In the genomic region with DNA sequence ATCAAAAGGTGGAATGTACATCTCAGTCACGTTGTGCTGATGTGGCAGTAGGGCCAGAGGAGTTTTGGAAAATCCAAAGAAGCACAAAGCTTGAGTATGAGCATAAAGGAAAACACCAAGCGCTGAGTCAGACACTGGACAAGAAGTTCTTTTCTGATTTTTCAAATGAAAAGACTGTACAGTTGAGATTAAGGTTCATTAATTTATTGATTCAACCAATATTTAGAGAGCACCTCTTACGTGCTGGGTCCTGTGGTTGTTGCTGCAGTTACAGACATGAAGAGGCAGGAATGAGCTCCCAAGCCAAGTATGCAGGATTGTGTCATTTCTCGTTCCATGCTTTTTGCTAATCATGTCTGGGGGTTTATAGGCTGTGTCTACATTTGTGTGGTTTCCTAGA, we compare ENCODE assay signal across 16 cellular contexts. TPM values are rescaled to one million over a fixed set of nuclear protein-coding genes. Genes with fewer than 3 reads are reported as not detected.
A peak's percentile ranks its signal among the peaks of the same experiment; 100 is the strongest.
DNase-seq lines count a peak whose midpoint lies in the region.
"Had no signal": no experiment of that assay in that cellular context is flagged by ENCODE, and none has a peak within 500 bp of the region (broad histone marks: within the 10 kb centered on the region; RNA-seq: fewer than 3 reads in every experiment).

No MANE protein-coding gene starts in this region.

- H2AFZ ChIP-seq in trophoblast cell (ENCODE audit: insufficient read depth, low read length, poor library complexity) = no peak overlapping the region
- H2AFZ ChIP-seq: GM23338 had no signal

- DNase-seq in EH (ENCODE audit: low read depth) = peak; percentile 86
- peak; percentile 79 for DNase-seq in adipocyte (ENCODE audit: low read depth)
- DNase-seq in fibroblast of gingiva (ENCODE audit: low read depth) = peak; percentile 28
- DNase-seq in trophoblast cell = peak; percentile 16 to 60
- no peak for DNase-seq in NCI-H187 (lab: John Stamatoyannopoulos, UW)
- no peak for DNase-seq in amygdala (lab: John Stamatoyannopoulos, UW)
- no peak for DNase-seq in activated CD8-positive, alpha-beta memory T cell treated with anti-CD3 and anti-CD28 coated beads, Interleukin-2, amount 50 U/mL, for 4 hours
- DNase-seq in NCI-H1048 (lab: John Stamatoyannopoulos, UW) = no peak
- DNase-seq: activated CD4-positive, alpha-beta T cell treated with anti-CD3 and anti-CD28 coated beads, Interleukin-2, amount 10 ng/mL, durations not matched to agents 24 days and 14 days; activated gamma-delta T cell; AML-193; midbrain; NCI-H524 treated with DMSO at 0.1 percent for 48 hours; spleen; SW 1271 had no signal

- H3K18ac ChIP-seq in trophoblast cell (ENCODE audit: low read length) = no peak overlapping the region

- no peak overlapping the region for H3K23ac ChIP-seq in trophoblast cell (ENCODE audit: low read length)

- H3K4me1 ChIP-seq in adipocyte (ENCODE audit: control insufficient read depth, insufficient read depth, low read length) = peaks cover 17% of the 10 kb centered on the region
- H3K4me1 ChIP-seq in trophoblast cell (ENCODE audit: control insufficient read depth in 1 of 2, insufficient read depth in 2 of 2, low read length in 2 of 2) = no peaks in the 10 kb centered on the region
- H3K4me1 ChIP-seq: spleen had no signal

- no peaks in the 10 kb centered on the region for H3K9me3 ChIP-seq in adipocyte (ENCODE audit: control insufficient read depth, low read length)
- H3K9me3 ChIP-seq in trophoblast cell (ENCODE audit: insufficient read depth, low read depth, low read length) = no peaks in the 10 kb centered on the region
- H3K9me3 ChIP-seq: spleen had no signal

- no peaks in the 10 kb centered on the region for H3K27me3 ChIP-seq in adipocyte (replicated peaks; ENCODE audit: control insufficient read depth, insufficient read depth, low read length)
- H3K27me3 ChIP-seq in trophoblast cell (ENCODE audit: insufficient read depth, low read length) = no peaks in the 10 kb centered on the region
- H3K27me3 ChIP-seq: spleen had no signal

- no CpG with 5 or more reads among the region's 4 CpGs for WGBS in trophoblast cell (ENCODE audit: extremely low coverage, insufficient coverage, insufficient read length)

- H2BK120ac ChIP-seq in trophoblast cell (ENCODE audit: insufficient read depth, low read length, poor library complexity) = no peak overlapping the region

- H4K8ac ChIP-seq in trophoblast cell (ENCODE audit: low read depth, low read length) = no peak overlapping the region

- H2BK5ac ChIP-seq in trophoblast cell (ENCODE audit: low read depth, low read length, poor library complexity) = no peak overlapping the region

- no peaks in the 10 kb centered on the region for H3K79me1 ChIP-seq in trophoblast cell (ENCODE audit: low read length)

- H3K36me3 ChIP-seq in adipocyte (ENCODE audit: control insufficient read depth, insufficient read depth, low read length, severe bottlenecking) = no peaks in the 10 kb centered on the region
- H3K36me3 ChIP-seq in trophoblast cell (ENCODE audit: control insufficient read depth in 1 of 2, insufficient read depth in 2 of 2, low read length in 2 of 2) = peaks cover 0 to under 1% of the 10 kb centered on the region in 2 experiments
- H3K36me3 ChIP-seq: spleen had no signal

- no peak overlapping the region for H4K91ac ChIP-seq in trophoblast cell (ENCODE audit: low read depth, low read length)

- H3K4ac ChIP-seq in trophoblast cell (ENCODE audit: low read depth, low read length) = no peak overlapping the region

- no peaks in the 10 kb centered on the region for H3K79me2 ChIP-seq in trophoblast cell (ENCODE audit: control insufficient read depth, insufficient read depth, low read length, poor library complexity)

- H3K14ac ChIP-seq in trophoblast cell (ENCODE audit: low read length) = no peak overlapping the region

- H2AK5ac ChIP-seq in trophoblast cell (ENCODE audit: low read length) = no peak overlapping the region

- H3K9ac ChIP-seq in adipocyte (ENCODE audit: low read length) (no peak overlapping the region), trophoblast cell (ENCODE audit: low read length) (no peak overlapping the region)

- no peak overlapping the region for H2BK12ac ChIP-seq in trophoblast cell (ENCODE audit: low read length)

- no peak overlapping the region for H3K27ac ChIP-seq in trophoblast cell (ENCODE audit: low read depth, low read length)
- H3K27ac ChIP-seq: spleen had no signal

- H3K4me2 ChIP-seq in trophoblast cell (ENCODE audit: low read length) = no peak overlapping the region
- H3K4me2 ChIP-seq: GM23338 had no signal

- H4K12ac ChIP-seq in trophoblast cell (ENCODE audit: low read depth, low read length) = no peak overlapping the region

- H3K4me3 ChIP-seq in adipocyte (ENCODE audit: low read length) = no peak overlapping the region
- no peak overlapping the region for H3K4me3 ChIP-seq in trophoblast cell (ENCODE audit: low read depth, low read length)
- H3K4me3 ChIP-seq: GM23338, spleen had no signal

RNA-seq across cellular contexts. Expression of gene APP, which starts 28.9 kb away (rescaled TPM):
- 481 and 496 TPM in 2 replicates for polyA plus RNA-seq in trophoblast cell (2013)

Comparison
In these comparisons a context has a peak if more than half of its experiments do, and no peak if none do; other contexts are left out.
1. DNase-seq: peak in EH (single experiment), adipocyte (single experiment), fibroblast of gingiva (single experiment) and trophoblast cell (2 of 2); none in NCI-H187 (0 of 2), amygdala (0 of 56), activated CD8-positive, alpha-beta memory T cell treated with anti-CD3 and anti-CD28 coated beads, Interleukin-2, amount 50 U/mL, for 4 hours (single experiment) and NCI-H1048 (single experiment).